In the genomic region with DNA sequence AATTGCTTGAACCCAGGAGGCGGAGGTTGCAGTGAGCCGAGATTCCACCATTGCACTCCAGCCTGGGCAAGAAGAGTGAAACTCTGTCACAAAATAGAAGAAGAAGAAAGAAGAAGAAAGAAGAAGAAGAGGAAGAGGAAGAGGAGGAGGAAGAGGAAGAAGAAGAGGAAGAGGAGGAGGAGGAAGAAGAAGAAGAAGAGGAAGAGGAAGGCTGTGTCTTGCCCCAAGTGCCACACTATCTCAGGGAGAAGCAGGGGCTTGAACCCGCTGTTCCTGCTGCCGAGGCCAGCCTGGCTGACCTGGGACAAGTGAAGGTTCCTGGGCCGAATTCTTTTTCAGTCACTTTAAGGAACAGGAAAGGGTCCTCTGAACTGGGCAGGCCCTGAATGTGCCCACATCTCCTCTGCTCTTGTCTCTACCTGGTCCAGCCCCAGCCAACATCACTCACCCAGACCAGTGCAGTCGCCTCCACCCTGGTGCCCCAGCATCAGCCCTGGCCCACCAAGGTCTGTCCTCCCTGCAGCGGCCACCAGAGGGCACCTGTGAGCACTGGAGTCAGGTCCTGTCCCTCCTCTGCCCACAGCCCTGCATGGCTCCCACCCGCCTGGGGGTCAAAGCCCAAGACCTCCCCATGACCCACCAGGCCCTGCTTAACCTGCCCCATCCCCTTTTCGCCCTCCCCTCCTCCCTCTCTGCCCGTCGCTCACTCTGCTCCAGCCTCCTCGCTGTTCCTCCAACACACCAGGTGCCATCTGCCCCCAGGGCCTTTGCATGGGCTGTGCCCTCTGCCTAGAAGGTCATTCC, we compare ENCODE assay signal across 8 cellular contexts. TPM values are rescaled to one million over a fixed set of nuclear protein-coding genes. Genes with fewer than 3 reads are reported as not detected.
A peak's percentile ranks its signal among the peaks of the same experiment; 100 is the strongest.
DNase-seq lines count a peak whose midpoint lies in the region; ATAC-seq, FAIRE-seq and TF ChIP-seq lines count a peak whose summit lies in the region.

No MANE protein-coding gene starts in this region.

- intact Hi-C loops in right cardiac atrium (cut with DNase I) = loop anchor here in 3 of 4 donors (5.0 to 10.0 kb wide), 3 partner anchors 41 to 221 kb away; no protein-coding TSS in a partner anchor

- H3K4me3 ChIP-seq in KMS-11 (IDR thresholded peaks at IDR 0.05; ENCODE audit: insufficient read depth, low read depth, low read length) (no peak overlapping the region), right cardiac atrium (ENCODE audit: low read length) (no peak overlapping the region), small intestine (ENCODE audit: low read depth in 1 of 2, low read length in 2 of 2) (no peak overlapping the region)

- H3K4me1 ChIP-seq in KMS-11 (ENCODE audit: low read depth, poor library complexity, severe bottlenecking) (peaks cover 39% of the 10 kb centered on the region), right cardiac atrium (ENCODE audit: control insufficient read depth, insufficient read depth, low read length) (no peaks in the 10 kb centered on the region), small intestine (ENCODE audit: control insufficient read depth in 2 of 2, insufficient read depth in 1 of 2, low read depth in 1 of 2, low read length in 1 of 2) (no peaks in the 10 kb centered on the region)

- no peak overlapping the region for H3K27ac ChIP-seq in KMS-11
- no peak overlapping the region for H3K27ac ChIP-seq in right cardiac atrium (ENCODE audit: low read length)
- no peak overlapping the region for H3K27ac ChIP-seq in small intestine (ENCODE audit: low read depth in 1 of 2, low read length in 1 of 2)

- DNase-seq in ELR (ENCODE audit: low read depth) (peak; percentile 78), T-helper 22 cell (ENCODE audit: low read depth) (peak; percentile 60), amygdala (lab: John Stamatoyannopoulos, UW) (peak in 42 of 56 donors; percentile 4 to 81 (median 40)), right cardiac atrium (peak; percentile 83 to 94 (median 93)), small intestine (peak; percentile 74), amniotic stem cell (lab: John Stamatoyannopoulos, UW) (no peak)

- no peaks in the 10 kb centered on the region for H3K79me2 ChIP-seq in KMS-11 (ENCODE audit: insufficient read depth, low read depth)

- 72% methylated on average over 12 of the region's 12 CpGs for WGBS in right cardiac atrium
- 58 to 68% (median 64%) methylated on average over 9 to 12 of the region's 12 CpGs for WGBS in small intestine, 3 donors

- H2AFZ ChIP-seq in KMS-11 (ENCODE audit: low read depth) = no peak overlapping the region

- H3K9ac ChIP-seq in KMS-11 = no peak overlapping the region

- H3K36me3 ChIP-seq in KMS-11 (ENCODE audit: insufficient read depth) (no peaks in the 10 kb centered on the region), small intestine (ENCODE audit: control insufficient read depth in 2 of 2, insufficient read depth in 2 of 2, low read length in 2 of 2) (peaks cover under 1 to 2% of the 10 kb centered on the region in 2 donors)

- ATAC-seq in right cardiac atrium (peak; percentile 42 to 66), GM19023 (IDR thresholded peaks at IDR 0.05; ENCODE audit: unreplicated experiment) (no peak)

- FAIRE-seq in small intestine (lab: Jason Lieb, UNC) = no peak

- peak; percentile 86 for TF ChIP-seq CTCF in KMS-11 (conservative IDR thresholded peaks at IDR 0.05; ENCODE audit: low read depth, low read length)

- H3K27me3 ChIP-seq in KMS-11 (ENCODE audit: insufficient read depth, low read depth) (no peaks in the 10 kb centered on the region), right cardiac atrium (ENCODE audit: control insufficient read depth, insufficient read depth) (no peaks in the 10 kb centered on the region), small intestine (ENCODE audit: control insufficient read depth in 2 of 2, insufficient read depth in 2 of 2, low read length in 2 of 2) (no peaks in the 10 kb centered on the region)

- H3K9me3 ChIP-seq in right cardiac atrium (ENCODE audit: control insufficient read depth, low read length) (no peaks in the 10 kb centered on the region), small intestine (ENCODE audit: control insufficient read depth, low read depth) (no peaks in the 10 kb centered on the region)

- H4K20me1 ChIP-seq in KMS-11 (ENCODE audit: insufficient read depth) = no peaks in the 10 kb centered on the region

- H3K4me2 ChIP-seq in KMS-11 = no peak overlapping the region

RNA-seq across cellular contexts. Expression of gene TICAM1, which starts 20.0 kb away (rescaled TPM):
- total RNA-seq in right cardiac atrium = 1 to 10 TPM; 5.8 to 6.9 (median 6.7) TPM
- polyA plus RNA-seq in right cardiac atrium = 5.3 TPM
- polyA plus RNA-seq in small intestine = 10 to 100 TPM; 14.3 to 38.0 (median 23.2) TPM

RNA-seq across cellular contexts. Expression of gene FEM1A, which starts 20.0 kb away (rescaled TPM):
- total RNA-seq in right cardiac atrium = 10 to 100 TPM; 23.4 to 28.3 (median 27.9) TPM
- 20.1 TPM for polyA plus RNA-seq in right cardiac atrium
- polyA plus RNA-seq in small intestine = 1 to 10 TPM; 3.0 to 6.0 (median 3.4) TPM

RNA-seq across cellular contexts. Expression of gene PLIN3, which starts 55.9 kb away (rescaled TPM):
- total RNA-seq in right cardiac atrium = 10 to 100 TPM; 26.5 to 32.2 (median 28.5) TPM
- polyA plus RNA-seq in right cardiac atrium (16.9 TPM), small intestine (100 to 1,000 TPM in 2 of 3 donors, 10 to 100 TPM in 1; 77.3 to 190 (median 173) TPM)
